In genomic region chr2:208406474-208407451, GRCh38 we compare ENCODE assay signal across 8 cellular contexts. TPM values are rescaled to one million over a fixed set of nuclear protein-coding genes. Genes with fewer than 3 reads are reported as not detected.
DNase-seq lines count a peak whose midpoint lies in the region; TF ChIP-seq lines count a peak whose summit lies in the region.

A gene with protein sequence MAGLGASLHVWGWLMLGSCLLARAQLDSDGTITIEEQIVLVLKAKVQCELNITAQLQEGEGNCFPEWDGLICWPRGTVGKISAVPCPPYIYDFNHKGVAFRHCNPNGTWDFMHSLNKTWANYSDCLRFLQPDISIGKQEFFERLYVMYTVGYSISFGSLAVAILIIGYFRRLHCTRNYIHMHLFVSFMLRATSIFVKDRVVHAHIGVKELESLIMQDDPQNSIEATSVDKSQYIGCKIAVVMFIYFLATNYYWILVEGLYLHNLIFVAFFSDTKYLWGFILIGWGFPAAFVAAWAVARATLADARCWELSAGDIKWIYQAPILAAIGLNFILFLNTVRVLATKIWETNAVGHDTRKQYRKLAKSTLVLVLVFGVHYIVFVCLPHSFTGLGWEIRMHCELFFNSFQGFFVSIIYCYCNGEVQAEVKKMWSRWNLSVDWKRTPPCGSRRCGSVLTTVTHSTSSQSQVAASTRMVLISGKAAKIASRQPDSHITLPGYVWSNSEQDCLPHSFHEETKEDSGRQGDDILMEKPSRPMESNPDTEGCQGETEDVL (plus strand): TSS chr2:208406792. CDS start chr2:208407044, 252 bp downstream.

- H3K9ac ChIP-seq in fibroblast of lung (ENCODE audit: insufficient read depth, low read length): no peak within 1 kb of the TSS
- H3K9ac ChIP-seq in MM.1S (ENCODE audit: low read length): no peak within 1 kb of the TSS

- H3K27ac Mint-ChIP-seq in progenitor cell of endocrine pancreas: peak within 1 kb of the TSS; percentile 63
- no peak within 1 kb of the TSS for H3K27ac Mint-ChIP-seq in activated CD4-positive, alpha-beta memory T cell treated with anti-CD3 and anti-CD28 coated beads, Interleukin-2, amount 10 ng/mL, durations not matched to agents 7 days and 5 days

- H2AFZ ChIP-seq in fibroblast of lung (ENCODE audit: low read length) (no peak within 1 kb of the TSS), MM.1S (ENCODE audit: low read length) (no peak within 1 kb of the TSS)

- H3K4me1 ChIP-seq in fibroblast of lung (ENCODE audit: control insufficient read depth, extremely low read depth, insufficient read depth, low read length): no peaks in the 10 kb centered on the region
- no peaks in the 10 kb centered on the region for H3K4me1 ChIP-seq in MM.1S (ENCODE audit: low read length)

- H3K27me3 Mint-ChIP-seq in progenitor cell of endocrine pancreas: peaks cover 42% of the 10 kb centered on the region
- peaks cover 60% of the 10 kb centered on the region for H3K27me3 Mint-ChIP-seq in activated CD4-positive, alpha-beta memory T cell treated with anti-CD3 and anti-CD28 coated beads, Interleukin-2, amount 10 ng/mL, durations not matched to agents 7 days and 5 days

- H3K4me3 ChIP-seq in fibroblast of lung (replicated peaks in 1 of 4; ENCODE audit: control extremely low read depth in 1 of 4, insufficient read depth in 1 of 4, low read depth in 3 of 4, low read length in 4 of 4): peak within 1 kb of the TSS in 1 of 4 experiments; percentile 33
- no peak within 1 kb of the TSS for H3K4me3 ChIP-seq in MM.1S (ENCODE audit: low read length)

- H3K9me2 ChIP-seq in MM.1S (replicated peaks; ENCODE audit: insufficient read depth, low read length): no peaks in the 10 kb centered on the region

- CTCF ChIA-PET in activated CD4-positive, alpha-beta memory T cell treated with anti-CD3 and anti-CD28 coated beads, Interleukin-2, amount 10 ng/mL, durations not matched to agents 7 days and 5 days (lab: Charles Lee): interaction anchor here (1.0 to 1.4 kb wide), 4 partner anchors 8 to 11 kb away, joined by 3 to 5 read pairs (median 4); no protein-coding TSS in a partner anchor

- in situ Hi-C loops in GM13976 (cut with MboI; ENCODE audit: low sequenced_read_pairs, unreplicated experiment): no loop called here

- H3K27me3 ChIP-seq in fibroblast of lung (ENCODE audit: control insufficient read depth, insufficient read depth, low read length) (peaks cover 15% of the 10 kb centered on the region), MM.1S (replicated peaks; ENCODE audit: insufficient read depth, low read length) (no peaks in the 10 kb centered on the region)

- no peaks in the 10 kb centered on the region for H3F3A ChIP-seq in MM.1S (ENCODE audit: insufficient read depth, low read length)

- H4K20me1 ChIP-seq in fibroblast of lung (ENCODE audit: control insufficient read depth, extremely low read depth, insufficient read depth, low read length) (no peaks in the 10 kb centered on the region), MM.1S (ENCODE audit: insufficient read depth, low read length) (no peaks in the 10 kb centered on the region)

- peak within 1 kb of the TSS; percentile 59 for H3K4me2 ChIP-seq in fibroblast of lung (ENCODE audit: extremely low read depth, insufficient read depth, low read length)
- H3K4me2 ChIP-seq in MM.1S (ENCODE audit: low read depth, low read length): no peak within 1 kb of the TSS

- peaks cover 4% of the 10 kb centered on the region for H3K4me1 Mint-ChIP-seq in progenitor cell of endocrine pancreas (ENCODE audit: low read depth)
- H3K4me1 Mint-ChIP-seq in activated CD4-positive, alpha-beta memory T cell treated with anti-CD3 and anti-CD28 coated beads, Interleukin-2, amount 10 ng/mL, durations not matched to agents 7 days and 5 days: peaks cover 7% of the 10 kb centered on the region

- H3K36me3 ChIP-seq in fibroblast of lung (ENCODE audit: control insufficient read depth, insufficient read depth, low read length) (no peaks in the 10 kb centered on the region), MM.1S (replicated peaks; ENCODE audit: insufficient read depth, low read length) (no peaks in the 10 kb centered on the region)

- H3K79me2 ChIP-seq in fibroblast of lung (ENCODE audit: control insufficient read depth, insufficient read depth, low read length) (no peaks in the 10 kb centered on the region), MM.1S (ENCODE audit: low read length) (no peaks in the 10 kb centered on the region)

- TF ChIP-seq CTCF in GM13976 (IDR thresholded peaks at IDR 0.05; ENCODE audit: borderline replicate concordance, control extremely low read depth, extremely low read depth, insufficient read depth, missing control alignments) (no peak), fibroblast of lung (conservative IDR thresholded peaks at IDR 0.05 in 1 of 2, IDR thresholded peaks at IDR 0.05 in 1 of 2; ENCODE audit: low read depth in 1 of 2, low read length in 2 of 2) (no peak), progenitor cell of endocrine pancreas (IDR thresholded peaks at IDR 0.05; ENCODE audit: unreplicated experiment) (no peak), MM.1S (IDR thresholded peaks at IDR 0.05; ENCODE audit: low read length) (no peak)

- DNase-seq in GM13976 (ENCODE audit: low spot score): peak; percentile 18
- peak; percentile 73 for DNase-seq in NCI-H69 (lab: John Stamatoyannopoulos, UW)
- peak; percentile 5 to 12 for DNase-seq in fibroblast of lung (ENCODE audit: low read depth in 2 of 2)
- peak; percentile 20 for DNase-seq in progenitor cell of endocrine pancreas (ENCODE audit: low spot score, unreplicated experiment)
- no peak for DNase-seq in activated CD4-positive, alpha-beta memory T cell treated with anti-CD3 and anti-CD28 coated beads, Interleukin-2, amount 10 ng/mL, durations not matched to agents 7 days and 5 days
- no peak for DNase-seq in stimulated activated naive CD4-positive, alpha-beta T cell (lab: John Stamatoyannopoulos, UW)
- no peak for DNase-seq in GM19240 (ENCODE audit: insufficient read length, low spot score)
- no peak for DNase-seq in MM.1S

- H3K9me3 Mint-ChIP-seq in progenitor cell of endocrine pancreas (ENCODE audit: low read depth): no peaks in the 10 kb centered on the region
- no peaks in the 10 kb centered on the region for H3K9me3 Mint-ChIP-seq in activated CD4-positive, alpha-beta memory T cell treated with anti-CD3 and anti-CD28 coated beads, Interleukin-2, amount 10 ng/mL, durations not matched to agents 7 days and 5 days

- POLR2A ChIA-PET in activated CD4-positive, alpha-beta memory T cell treated with anti-CD3 and anti-CD28 coated beads, Interleukin-2, amount 10 ng/mL, durations not matched to agents 7 days and 5 days (lab: Charles Lee): interaction anchor here (1.5 kb wide), 1 partner anchor 11 kb away, joined by 4 read pairs; no protein-coding TSS in a partner anchor

- no peaks in the 10 kb centered on the region for H3K9me3 ChIP-seq in fibroblast of lung (ENCODE audit: control insufficient read depth, insufficient read depth, low read depth, low read length)
- no peaks in the 10 kb centered on the region for H3K9me3 ChIP-seq in MM.1S (replicated peaks; ENCODE audit: insufficient read depth, low read length)

- H3K27ac ChIP-seq in fibroblast of lung (ENCODE audit: insufficient read depth, low read length) (no peak within 1 kb of the TSS), MM.1S (ENCODE audit: low read length) (no peak within 1 kb of the TSS)

- no peaks in the 10 kb centered on the region for H3K36me3 Mint-ChIP-seq in progenitor cell of endocrine pancreas (ENCODE audit: insufficient read depth)
- no peaks in the 10 kb centered on the region for H3K36me3 Mint-ChIP-seq in activated CD4-positive, alpha-beta memory T cell treated with anti-CD3 and anti-CD28 coated beads, Interleukin-2, amount 10 ng/mL, durations not matched to agents 7 days and 5 days (ENCODE audit: low read depth)

- peak within 1 kb of the TSS; percentile 63 for H3K4me3 Mint-ChIP-seq in progenitor cell of endocrine pancreas (ENCODE audit: low read depth)
- H3K4me3 Mint-ChIP-seq in activated CD4-positive, alpha-beta memory T cell treated with anti-CD3 and anti-CD28 coated beads, Interleukin-2, amount 10 ng/mL, durations not matched to agents 7 days and 5 days: no peak within 1 kb of the TSS

RNA-seq across cellular contexts. Expression of the gene that starts here (rescaled TPM):
- total RNA-seq in fibroblast of lung (under 0.01 TPM in 1 of 2 replicates, not detected in the other), progenitor cell of endocrine pancreas (2.5 and 3.5 TPM in 2 replicates)
- not detected in 2 replicates for polyA plus RNA-seq in fibroblast of lung
- polyA plus RNA-seq in fibroblast of lung (2012): not detected in 2 replicates
- polyA minus RNA-seq in fibroblast of lung (ENCODE audit: low replicate concordance): not detected in 2 replicates
- total RNA-seq in activated CD4-positive, alpha-beta memory T cell treated with anti-CD3 and anti-CD28 coated beads, Interleukin-2, amount 10 ng/mL, durations not matched to agents 7 days and 5 days: under 1 TPM in 1 of 2 experiments, not detected in 1; 0.10 TPM

Comparison
In these comparisons a context has a peak if more than half of its experiments do, and no peak if none do; other contexts are left out.
1. Peak in DNase-seq and H3K4me2 ChIP-seq in fibroblast of lung; RNA of the gene not detected or under 1 TPM.
2. DNase-seq: peak in GM13976 (single experiment), NCI-H69 (single experiment) and progenitor cell of endocrine pancreas (single experiment); none in activated CD4-positive, alpha-beta memory T cell treated with anti-CD3 and anti-CD28 coated beads, Interleukin-2, amount 10 ng/mL, durations not matched to agents 7 days and 5 days (single experiment), stimulated activated naive CD4-positive, alpha-beta T cell (0 of 6), GM19240 (single experiment) and MM.1S (single experiment).